ENCODE assay signal across 28 cellular contexts in genomic region chr9:73613092-73613701, GRCh38.
DNase-seq lines count a peak whose midpoint lies in the region; ATAC-seq, FAIRE-seq and TF ChIP-seq lines count a peak whose summit lies in the region.
"Had no signal": no experiment of that assay in that cellular context is flagged by ENCODE, and none has a peak within 500 bp of the region (broad histone marks: within the 10 kb centered on the region; RNA-seq: fewer than 3 reads in every experiment).

No MANE protein-coding gene starts in this region.

- no peak for TF ChIP-seq RAD21 in K562 (CRISPR knock-in tag; conservative IDR thresholded peaks at IDR 0.05 in 1 of 2, IDR thresholded peaks at IDR 0.05 in 1 of 2)

- H3K9me3 ChIP-seq in MM.1S (replicated peaks; ENCODE audit: insufficient read depth, low read length) (no peaks in the 10 kb centered on the region), K562 (replicated peaks; ENCODE audit: control insufficient read depth, insufficient read depth, low read depth, low read length) (no peaks in the 10 kb centered on the region)
- H3K9me3 ChIP-seq: BLaER1 treated with 17β-estradiol and CSF1 and Interleukin-3, amounts not matched to agents 10 nM and 100 nM; Caco-2; right atrium auricular region; SJCRH30; upper lobe of left lung had no signal

- BruUV-seq in K562 (replicated peaks; lab: Mats Ljungman, UMichigan): no TSS peak

- H3K9me1 ChIP-seq in K562 (ENCODE audit: control insufficient read depth, insufficient read depth, low read length): no peaks in the 10 kb centered on the region

- in situ Hi-C loops in K562 (cut with MboI): no loop called here

- 0 out of 2 replicates have a peak, but pooled peaks have one; percentile 7 for TF ChIP-seq EP300 in K562 (IDR thresholded peaks at IDR 0.05; ENCODE audit: low read length)

- H3K9ac ChIP-seq in MM.1S (ENCODE audit: low read length) (no peak overlapping the region), K562 (ENCODE audit: insufficient read depth in 1 of 2, low read depth in 2 of 2, low read length in 2 of 2) (no peak overlapping the region)
- H3K9ac ChIP-seq: BLaER1 treated with 17β-estradiol and CSF1 and Interleukin-3, amounts not matched to agents 10 nM and 100 nM had no signal

- POLR2A ChIA-PET in K562 (lab: Yijun Ruan, JAX): no interaction called here

- no peaks in the 10 kb centered on the region for H3K27me3 ChIP-seq in ACC112 (ENCODE audit: insufficient read depth, low read length)
- no peaks in the 10 kb centered on the region for H3K27me3 ChIP-seq in MM.1S (replicated peaks; ENCODE audit: insufficient read depth, low read length)
- H3K27me3 ChIP-seq in K562 (ENCODE audit: control insufficient read depth in 2 of 2, insufficient read depth in 2 of 2, low read length in 2 of 2): no peaks in the 10 kb centered on the region
- H3K27me3 ChIP-seq: BLaER1 treated with 17β-estradiol and CSF1 and Interleukin-3, amounts not matched to agents 10 nM and 100 nM; right atrium auricular region; SJCRH30; upper lobe of left lung had no signal

- no peak overlapping the region for H3K4me3 ChIP-seq in ACC112 (ENCODE audit: low read depth, low read length)
- 0 out of 2 replicates have a peak overlapping the region, but pooled peaks have one; percentile 12 for H3K4me3 ChIP-seq in MM.1S (ENCODE audit: low read length)
- H3K4me3 ChIP-seq in K562: no peak overlapping the region
- H3K4me3 ChIP-seq: BLaER1 treated with 17β-estradiol and CSF1 and Interleukin-3, amounts not matched to agents 10 nM and 100 nM; PC-9; right atrium auricular region; SJCRH30; upper lobe of left lung had no signal

- H3K9me2 ChIP-seq in MM.1S (replicated peaks; ENCODE audit: insufficient read depth, low read length): no peaks in the 10 kb centered on the region

- ATAC-seq in K562: no peak
- ATAC-seq in GM21619 (IDR thresholded peaks at IDR 0.05; ENCODE audit: unreplicated experiment): no peak
- ATAC-seq: esophagus mucosa had no signal

- H4K20me1 ChIP-seq in MM.1S (ENCODE audit: insufficient read depth, low read length) (no peaks in the 10 kb centered on the region), K562 (replicated peaks; ENCODE audit: control insufficient read depth, insufficient read depth, low read length) (no peaks in the 10 kb centered on the region)
- H4K20me1 ChIP-seq: BLaER1 treated with 17β-estradiol and CSF1 and Interleukin-3, amounts not matched to agents 10 nM and 100 nM had no signal

- CTCF ChIA-PET in K562 (lab: Yijun Ruan, JAX; ENCODE audit: low intra/inter-chr PET ratio): no interaction called here

- H2AFZ ChIP-seq in ACC112 (ENCODE audit: low read length, unreplicated experiment) (peak overlapping the region; percentile 1), MM.1S (ENCODE audit: low read length) (no peak overlapping the region), K562 (ENCODE audit: low read depth, low read length) (no peak overlapping the region)

- DNase-seq in MM.1S: peak; percentile 66
- peak in 1 of 4 experiments; percentile 12 for DNase-seq in K562 (ENCODE audit: extremely low read depth in 1 of 4, low spot score in 3 of 4)
- DNase-seq in kidney glomerular epithelial cell (lab: John Stamatoyannopoulos, UW): peak; percentile 15
- DNase-seq in SKM-1 (lab: John Stamatoyannopoulos, UW; ENCODE audit: unreplicated experiment): no peak
- DNase-seq in NCI-H146 treated with DMSO at 0.1 percent for 48 hours (lab: John Stamatoyannopoulos, UW; ENCODE audit: unreplicated experiment): no peak
- DNase-seq in stimulated activated CD8-positive, alpha-beta memory T cell treated with anti-CD3 and anti-CD28 coated beads, Interleukin-4, amount 100 ng/mL, for 48 hours: no peak
- DNase-seq: activated CD8-positive, alpha-beta memory T cell treated with anti-CD3 and anti-CD28 coated beads for 24 hours; activated naive CD4-positive, alpha-beta T cell treated with Interleukin-2 at 50 U/mL for 16 hours; activated T-cell treated with anti-CD3 and anti-CD28 coated beads, Interleukin-2, amount 50 U/mL, for 48 hours; amniotic stem cell; Caco-2; DND-41; effector CD4-positive, alpha-beta T cell; MV-4-11; naive B cell; NCI-H1694 treated with DMSO at 0.1 percent for 48 hours; NCI-H2227 treated with DMSO at 0.1 percent for 48 hours; PC-9; SJCRH30; T-helper 1 cell; upper lobe of left lung had no signal

- H3K27ac ChIP-seq in ACC112 (ENCODE audit: low read depth, low read length) (no peak overlapping the region), MM.1S (ENCODE audit: low read length) (peak overlapping the region; percentile 29; the same call in 1 of the 2 replicates), K562 (ENCODE audit: extremely low read depth, low read depth, low read length) (no peak overlapping the region)
- H3K27ac ChIP-seq: BLaER1 treated with 17β-estradiol and CSF1 and Interleukin-3, amounts not matched to agents 10 nM and 100 nM; HL-60; PC-9; right atrium auricular region; SJCRH30; upper lobe of left lung had no signal

- no peak for FAIRE-seq in K562 (lab: Jason Lieb, UNC)
- FAIRE-seq: TTC549 had no signal

- TF ChIP-seq POLR2A in K562 (conservative IDR thresholded peaks at IDR 0.05): no peak

- 29% methylated on average over 3 of the region's 4 CpGs for WGBS in K562 (ENCODE audit: insufficient coverage, low coverage, missing lambda C conversion rate)

- H3K4me2 ChIP-seq in MM.1S (ENCODE audit: low read depth, low read length): peak overlapping the region; percentile 44
- H3K4me2 ChIP-seq in K562 (ENCODE audit: insufficient read depth, low read length): no peak overlapping the region
- H3K4me2 ChIP-seq: BLaER1 treated with 17β-estradiol and CSF1 and Interleukin-3, amounts not matched to agents 10 nM and 100 nM; PC-9 had no signal

- TF ChIP-seq CTCF in MM.1S (IDR thresholded peaks at IDR 0.05; ENCODE audit: low read length): no peak
- no peak for TF ChIP-seq CTCF in K562 (IDR thresholded peaks at IDR 0.05 in 2 of 3, conservative IDR thresholded peaks at IDR 0.05 in 1 of 3; ENCODE audit: insufficient read depth in 2 of 3, low read depth in 1 of 3, low read length in 3 of 3)

- no peaks in the 10 kb centered on the region for H3F3A ChIP-seq in MM.1S (ENCODE audit: insufficient read depth, low read length)

- no peaks in the 10 kb centered on the region for H3K4me1 ChIP-seq in ACC112 (ENCODE audit: control insufficient read depth, insufficient read depth, low read length, unreplicated experiment)
- H3K4me1 ChIP-seq in MM.1S (ENCODE audit: low read length): peaks cover 12% of the 10 kb centered on the region
- H3K4me1 ChIP-seq in K562 (replicated peaks in 1 of 2; ENCODE audit: control insufficient read depth in 2 of 2, insufficient read depth in 2 of 2, low read length in 2 of 2): no peaks in the 10 kb centered on the region
- H3K4me1 ChIP-seq: BLaER1 treated with 17β-estradiol and CSF1 and Interleukin-3, amounts not matched to agents 10 nM and 100 nM; Caco-2; right atrium auricular region; SJCRH30; upper lobe of left lung had no signal

- intact Hi-C loops in K562 (cut with micrococcal nuclease): no loop called here

- no peaks in the 10 kb centered on the region for H3K36me3 ChIP-seq in ACC112 (ENCODE audit: insufficient read depth, low read length)
- H3K36me3 ChIP-seq in MM.1S (replicated peaks; ENCODE audit: insufficient read depth, low read length): no peaks in the 10 kb centered on the region
- no peaks in the 10 kb centered on the region for H3K36me3 ChIP-seq in K562 (ENCODE audit: control insufficient read depth, insufficient read depth, low read length)
- H3K36me3 ChIP-seq: BLaER1 treated with 17β-estradiol and CSF1 and Interleukin-3, amounts not matched to agents 10 nM and 100 nM; right atrium auricular region; SJCRH30; upper lobe of left lung had no signal

- H3K79me2 ChIP-seq in ACC112 (ENCODE audit: control insufficient read depth, insufficient read depth, low read length, unreplicated experiment) (no peaks in the 10 kb centered on the region), MM.1S (ENCODE audit: low read length) (no peaks in the 10 kb centered on the region), K562 (ENCODE audit: control insufficient read depth, insufficient read depth, low read length) (no peaks in the 10 kb centered on the region)

TF ChIP-seq in K562, 482 proteins besides CTCF, POLR2A, EP300 and RAD21 (continues in another document):
- TF ChIP-seq CBFA2T3 (IDR thresholded peaks at IDR 0.05) (peak; percentile 63), TAL1 (IDR thresholded peaks at IDR 0.05) (peak; percentile 55)

Comparison
In these comparisons a context has a peak if more than half of its experiments do, and no peak if none do; other contexts are left out.
1. DNase-seq: peak in MM.1S (single experiment) and kidney glomerular epithelial cell (single experiment); none in SKM-1 (single experiment), NCI-H146 treated with DMSO at 0.1 percent for 48 hours (single experiment) and stimulated activated CD8-positive, alpha-beta memory T cell treated with anti-CD3 and anti-CD28 coated beads, Interleukin-4, amount 100 ng/mL, for 48 hours (single experiment).